In the genomic region with DNA sequence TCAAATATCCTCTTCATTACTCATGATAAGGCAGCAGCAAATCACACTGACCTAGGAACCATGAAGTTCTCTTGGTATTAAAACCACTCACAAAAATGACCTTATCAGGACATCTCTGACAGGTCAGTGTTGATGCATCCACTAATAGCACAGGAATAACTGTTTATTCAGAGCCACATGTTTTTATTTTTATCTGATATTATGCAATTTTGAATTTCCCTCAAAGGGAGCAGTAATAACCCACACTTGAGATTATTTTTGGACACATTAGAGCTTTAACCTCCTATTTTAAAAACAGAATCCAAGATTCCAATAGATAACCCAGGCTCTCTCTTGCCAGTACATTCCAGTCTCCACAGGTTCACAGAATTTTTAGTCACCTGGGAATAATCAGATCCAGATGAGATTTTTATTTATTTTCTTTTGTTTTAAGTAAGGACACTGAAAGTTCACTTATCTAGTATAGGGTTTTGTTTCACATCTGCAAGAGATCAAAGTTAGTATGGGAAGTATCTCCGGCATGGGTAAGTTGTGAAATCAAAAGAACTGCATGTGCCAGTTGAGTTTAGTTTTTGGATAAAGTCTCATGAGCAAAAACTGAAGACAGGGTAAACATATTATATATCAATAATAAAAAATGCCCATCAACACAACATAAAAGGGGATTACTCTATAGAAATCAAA, we compare ENCODE assay signal across 20 cellular contexts. TPM values are rescaled to one million over a fixed set of nuclear protein-coding genes. Genes with fewer than 3 reads are reported as not detected.
DNase-seq lines count a peak whose midpoint lies in the region; ATAC-seq, FAIRE-seq and TF ChIP-seq lines count a peak whose summit lies in the region.
"Had no signal": no experiment of that assay in that cellular context is flagged by ENCODE, and none has a peak within 500 bp of the region (broad histone marks: within the 10 kb centered on the region; RNA-seq: fewer than 3 reads in every experiment).

No MANE protein-coding gene starts in this region.

- no peak overlapping the region for H3K4me3 ChIP-seq in astrocyte of the spinal cord (ENCODE audit: low read depth, low read length)
- H3K4me3 ChIP-seq in hepatocyte: no peak overlapping the region
- no peak overlapping the region for H3K4me3 ChIP-seq in aorta (ENCODE audit: low read length in 2 of 2)
- H3K4me3 ChIP-seq: adrenal gland, HAP-1, upper lobe of left lung had no signal

- no peaks in the 10 kb centered on the region for H3K36me3 ChIP-seq in hepatocyte (replicated peaks; ENCODE audit: insufficient read depth, low read depth)
- no peaks in the 10 kb centered on the region for H3K36me3 ChIP-seq in aorta (ENCODE audit: control insufficient read depth in 1 of 2, insufficient read depth in 2 of 2, low read length in 1 of 2)
- H3K36me3 ChIP-seq: adrenal gland, HAP-1, upper lobe of left lung, WERI-Rb-1 had no signal

- H3K27ac ChIP-seq in hepatocyte (no peak overlapping the region), aorta (ENCODE audit: low read depth in 1 of 2, low read length in 2 of 2) (no peak overlapping the region)
- H3K27ac ChIP-seq: WERI-Rb-1 had no signal

- H4K20me1 ChIP-seq in hepatocyte (ENCODE audit: insufficient read depth, poor library complexity, severe bottlenecking): no peaks in the 10 kb centered on the region

- in situ Hi-C loops in astrocyte of the spinal cord (cut with HindIII; ENCODE audit: low sequenced_read_pairs): no loop called here

- peak overlapping the region; percentile 33 for H3K4me2 ChIP-seq in hepatocyte

- no peaks in the 10 kb centered on the region for H3K79me2 ChIP-seq in hepatocyte

- intact Hi-C loops in Right ventricle myocardium inferior (cut with DNase I): loop anchor here (5.0 kb wide), 1 partner anchor 113 kb away; a partner anchor contains a TSS
- intact Hi-C loops in cardiac septum (cut with DNase I): loop anchor here (5.0 to 10.0 kb wide), 2 partner anchors 33 to 185 kb away; no protein-coding TSS in a partner anchor
- intact Hi-C loops in aorta (cut with DNase I): no loop called here

- no peak for DNase-seq in Right ventricle myocardium inferior (ENCODE audit: missing footprints)
- DNase-seq in cardiac septum (ENCODE audit: low spot score): no peak
- DNase-seq in astrocyte of the spinal cord (ENCODE audit: low read depth, low spot score): peak; percentile 36
- no peak for DNase-seq in hepatocyte (ENCODE audit: low spot score)
- DNase-seq in aorta: no peak
- DNase-seq in activated CD4-positive, CD25-positive, alpha-beta regulatory T cell treated with anti-CD3 and anti-CD28 coated beads, Interleukin-2, amount 50 U/mL, for 72 hours: no peak
- no peak for DNase-seq in NCI-H2227 treated with DMSO at 0.1 percent for 48 hours (lab: John Stamatoyannopoulos, UW)
- no peak for DNase-seq in GM19239 (ENCODE audit: insufficient read length, low spot score)
- DNase-seq: adrenal gland, DMS79, hypothalamus, mesendoderm, NCI-H1092 treated with DMSO at 0.1 percent for 48 hours, NCI-H526 treated with DMSO at 0.1 percent for 48 hours, upper lobe of left lung, WERI-Rb-1 had no signal

- WGBS in hepatocyte (ENCODE audit: low lambda C conversion rate, missing lambda C conversion rate): 16% methylated on average over 1 of the region's 1 CpG
- 0 to 13% methylated on average over 1 of the region's 1 CpG for WGBS in aorta, 2 donors

- ATAC-seq in Right ventricle myocardium inferior (peak; percentile 43), aorta (ENCODE audit: low FRiP score) (peak; percentile 31)

- no peak overlapping the region for H2AFZ ChIP-seq in hepatocyte

- H3K27me3 ChIP-seq in hepatocyte (no peaks in the 10 kb centered on the region), aorta (ENCODE audit: control insufficient read depth in 1 of 2, insufficient read depth in 2 of 2, low read length in 1 of 2) (no peaks in the 10 kb centered on the region)
- H3K27me3 ChIP-seq: adrenal gland, upper lobe of left lung had no signal

- H3K9me2 ChIP-seq in hepatocyte (replicated peaks; ENCODE audit: insufficient read depth): no peaks in the 10 kb centered on the region

- FAIRE-seq in GM19239 (lab: Jason Lieb, UNC): no peak

- peaks cover 5% of the 10 kb centered on the region for H3K4me1 ChIP-seq in hepatocyte (ENCODE audit: insufficient read depth)
- peaks cover 0 to 5% of the 10 kb centered on the region in 2 donors for H3K4me1 ChIP-seq in aorta (ENCODE audit: control insufficient read depth in 1 of 2, insufficient read depth in 2 of 2, low read length in 2 of 2)

- TF ChIP-seq CTCF in astrocyte of the spinal cord (IDR thresholded peaks at IDR 0.05; ENCODE audit: low read depth, low read length) (no peak), hepatocyte (IDR thresholded peaks at IDR 0.05; ENCODE audit: poor library complexity) (no peak)

- no peaks in the 10 kb centered on the region for H3K9me3 ChIP-seq in hepatocyte (ENCODE audit: low read depth)
- no peaks in the 10 kb centered on the region for H3K9me3 ChIP-seq in aorta (ENCODE audit: control insufficient read depth, low read length)
- H3K9me3 ChIP-seq: adrenal gland, HAP-1, upper lobe of left lung had no signal

RNA-seq across cellular contexts. Expression of a gene that starts 36.3 kb away (rescaled TPM):
- total RNA-seq in Right ventricle myocardium inferior: 748 TPM
- total RNA-seq in cardiac septum: 727 TPM
- total RNA-seq in hepatocyte: 0.10 and 0.16 TPM in 2 replicates
- polyA plus RNA-seq in hepatocyte: 0.13 TPM in 1 of 2 replicates, not detected in the other
- total RNA-seq in aorta: 10 to 100 TPM in 1 of 2 donors, 1 to 10 TPM in 1; 9.4 to 12.0 TPM
- 10 to 100 TPM in 1 of 2 donors, 1 to 10 TPM in 1; 8.9 to 46.3 TPM for polyA plus RNA-seq in aorta
- total RNA-seq: A673, HT1080, osteocyte had no signal

Comparison
In these comparisons a context has a peak if more than half of its experiments do, and no peak if none do; other contexts are left out.
1. RNA of a gene that starts 36.3 kb away (total RNA-seq): 748 TPM in Right ventricle myocardium inferior (single experiment) and 727 TPM in cardiac septum (single experiment); 9.4 to 12.0 TPM in aorta and 0.10 to 0.16 TPM in hepatocyte; every median in the first group is over 10 times any median in the second.
2. intact Hi-C loops: an anchor here in Right ventricle myocardium inferior (5.0 kb wide) and cardiac septum (5.0 to 10.0 kb wide); none called in aorta.